ENCODE assay signal across 1 cellular context in genomic region chr20:62120990-62121775, GRCh38.
TF ChIP-seq lines count a peak whose summit lies in the region.

No MANE protein-coding gene starts in this region.

TF ChIP-seq in K562, 482 proteins besides CTCF, POLR2A, EP300 and RAD21 (continued from another document):
- TF ChIP-seq MGA (IDR thresholded peaks at IDR 0.05), result peak; percentile 91
